ENCODE assay signal across 1 cellular context in the genomic region with DNA sequence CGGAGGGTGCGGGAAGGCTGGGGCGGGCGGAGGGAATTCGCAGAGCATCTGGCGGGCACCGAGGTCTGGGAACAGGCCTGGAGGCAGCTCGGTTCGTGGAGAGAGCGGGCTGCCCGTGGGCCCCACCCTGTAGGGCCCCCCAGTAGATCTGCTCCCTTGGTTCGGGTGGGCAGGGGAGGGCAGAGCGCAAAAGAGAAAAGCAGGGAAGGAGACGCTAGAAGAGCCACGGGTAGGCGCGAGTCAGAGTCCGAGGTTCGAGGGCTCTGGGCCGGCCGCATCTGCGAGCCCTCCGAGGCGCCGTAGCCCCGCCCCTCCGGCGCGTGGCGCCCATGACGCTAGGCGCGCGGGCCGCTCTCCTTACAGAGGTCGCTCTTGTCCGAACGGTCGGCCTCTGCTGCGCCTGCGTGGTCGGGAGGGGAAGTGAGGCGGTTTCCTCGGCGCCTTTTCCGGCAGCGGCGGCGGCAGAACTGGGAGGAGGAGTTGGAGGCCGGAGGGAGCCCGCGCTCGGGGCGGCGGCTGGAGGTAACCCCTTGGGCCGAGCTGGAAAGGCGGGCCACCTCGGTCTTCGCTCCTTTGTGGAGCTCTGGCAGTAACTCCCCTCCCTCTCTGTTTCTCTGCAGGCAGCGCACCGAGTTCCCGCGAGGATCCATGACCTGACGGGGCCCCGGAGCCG.
TF ChIP-seq lines count a peak whose summit lies in the region.

Gene ARF6 (plus strand): TSS at position 447 of the 673 bp plus-strand sequence. CDS start 655 bp downstream, outside the sequence.

TF ChIP-seq in HepG2, 621 proteins besides CTCF, POLR2A, EP300 and RAD21 (continued from another document and continues in another):
- no peak for TF ChIP-seq ZNF10 (CRISPR knock-in tag; IDR thresholded peaks at IDR 0.05; ENCODE audit: borderline replicate concordance, low read depth)
- no peak for TF ChIP-seq ZSCAN5A (CRISPR knock-in tag; IDR thresholded peaks at IDR 0.05; ENCODE audit: borderline replicate concordance)
- TF ChIP-seq SP5 (CRISPR knock-in tag; IDR thresholded peaks at IDR 0.05; ENCODE audit: borderline replicate concordance, low read depth), result peak; percentile 58
- peak; percentile 95 for TF ChIP-seq ZNF761 (CRISPR knock-in tag; conservative IDR thresholded peaks at IDR 0.05)
- no peak for TF ChIP-seq ZNF256 (CRISPR knock-in tag; conservative IDR thresholded peaks at IDR 0.05)
- TF ChIP-seq, protein P1, sequence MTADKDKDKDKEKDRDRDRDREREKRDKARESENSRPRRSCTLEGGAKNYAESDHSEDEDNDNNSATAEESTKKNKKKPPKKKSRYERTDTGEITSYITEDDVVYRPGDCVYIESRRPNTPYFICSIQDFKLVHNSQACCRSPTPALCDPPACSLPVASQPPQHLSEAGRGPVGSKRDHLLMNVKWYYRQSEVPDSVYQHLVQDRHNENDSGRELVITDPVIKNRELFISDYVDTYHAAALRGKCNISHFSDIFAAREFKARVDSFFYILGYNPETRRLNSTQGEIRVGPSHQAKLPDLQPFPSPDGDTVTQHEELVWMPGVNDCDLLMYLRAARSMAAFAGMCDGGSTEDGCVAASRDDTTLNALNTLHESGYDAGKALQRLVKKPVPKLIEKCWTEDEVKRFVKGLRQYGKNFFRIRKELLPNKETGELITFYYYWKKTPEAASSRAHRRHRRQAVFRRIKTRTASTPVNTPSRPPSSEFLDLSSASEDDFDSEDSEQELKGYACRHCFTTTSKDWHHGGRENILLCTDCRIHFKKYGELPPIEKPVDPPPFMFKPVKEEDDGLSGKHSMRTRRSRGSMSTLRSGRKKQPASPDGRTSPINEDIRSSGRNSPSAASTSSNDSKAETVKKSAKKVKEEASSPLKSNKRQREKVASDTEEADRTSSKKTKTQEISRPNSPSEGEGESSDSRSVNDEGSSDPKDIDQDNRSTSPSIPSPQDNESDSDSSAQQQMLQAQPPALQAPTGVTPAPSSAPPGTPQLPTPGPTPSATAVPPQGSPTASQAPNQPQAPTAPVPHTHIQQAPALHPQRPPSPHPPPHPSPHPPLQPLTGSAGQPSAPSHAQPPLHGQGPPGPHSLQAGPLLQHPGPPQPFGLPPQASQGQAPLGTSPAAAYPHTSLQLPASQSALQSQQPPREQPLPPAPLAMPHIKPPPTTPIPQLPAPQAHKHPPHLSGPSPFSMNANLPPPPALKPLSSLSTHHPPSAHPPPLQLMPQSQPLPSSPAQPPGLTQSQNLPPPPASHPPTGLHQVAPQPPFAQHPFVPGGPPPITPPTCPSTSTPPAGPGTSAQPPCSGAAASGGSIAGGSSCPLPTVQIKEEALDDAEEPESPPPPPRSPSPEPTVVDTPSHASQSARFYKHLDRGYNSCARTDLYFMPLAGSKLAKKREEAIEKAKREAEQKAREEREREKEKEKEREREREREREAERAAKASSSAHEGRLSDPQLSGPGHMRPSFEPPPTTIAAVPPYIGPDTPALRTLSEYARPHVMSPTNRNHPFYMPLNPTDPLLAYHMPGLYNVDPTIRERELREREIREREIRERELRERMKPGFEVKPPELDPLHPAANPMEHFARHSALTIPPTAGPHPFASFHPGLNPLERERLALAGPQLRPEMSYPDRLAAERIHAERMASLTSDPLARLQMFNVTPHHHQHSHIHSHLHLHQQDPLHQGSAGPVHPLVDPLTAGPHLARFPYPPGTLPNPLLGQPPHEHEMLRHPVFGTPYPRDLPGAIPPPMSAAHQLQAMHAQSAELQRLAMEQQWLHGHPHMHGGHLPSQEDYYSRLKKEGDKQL (CRISPR knock-in tag; IDR thresholded peaks at IDR 0.05; ENCODE audit: low read depth), result no peak
- TF ChIP-seq STAT5B (CRISPR knock-in tag; IDR thresholded peaks at IDR 0.05), result no peak
- TF ChIP-seq MXD1 (CRISPR knock-in tag; IDR thresholded peaks at IDR 0.05), result peak; percentile 71; the same call in 1 of the 2 replicates
- TF ChIP-seq ZNF557 (CRISPR knock-in tag; IDR thresholded peaks at IDR 0.05), result no peak
- no peak for TF ChIP-seq ZNF562 (CRISPR knock-in tag; IDR thresholded peaks at IDR 0.05; ENCODE audit: borderline replicate concordance)
- TF ChIP-seq, protein P2, sequence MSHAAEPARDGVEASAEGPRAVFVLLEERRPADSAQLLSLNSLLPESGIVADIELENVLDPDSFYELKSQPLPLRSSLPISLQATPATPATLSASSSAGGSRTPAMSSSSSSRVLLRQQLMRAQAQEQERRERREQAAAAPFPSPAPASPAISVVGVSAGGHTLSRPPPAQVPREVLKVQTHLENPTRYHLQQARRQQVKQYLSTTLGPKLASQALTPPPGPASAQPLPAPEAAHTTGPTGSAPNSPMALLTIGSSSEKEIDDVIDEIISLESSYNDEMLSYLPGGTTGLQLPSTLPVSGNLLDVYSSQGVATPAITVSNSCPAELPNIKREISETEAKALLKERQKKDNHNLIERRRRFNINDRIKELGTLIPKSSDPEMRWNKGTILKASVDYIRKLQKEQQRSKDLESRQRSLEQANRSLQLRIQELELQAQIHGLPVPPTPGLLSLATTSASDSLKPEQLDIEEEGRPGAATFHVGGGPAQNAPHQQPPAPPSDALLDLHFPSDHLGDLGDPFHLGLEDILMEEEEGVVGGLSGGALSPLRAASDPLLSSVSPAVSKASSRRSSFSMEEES (CRISPR knock-in tag; IDR thresholded peaks at IDR 0.05), result peak; percentile 71
- peak; percentile 67; the same call in 1 of the 2 replicates for TF ChIP-seq MXD3 (CRISPR knock-in tag; IDR thresholded peaks at IDR 0.05)
- TF ChIP-seq DNMT1 (CRISPR knock-in tag; IDR thresholded peaks at IDR 0.05), result peak; percentile 75; the same call in 1 of the 2 replicates
- no peak for TF ChIP-seq SRSF4 (IDR thresholded peaks at IDR 0.05; ENCODE audit: low read depth, low read length, poor library complexity, severe bottlenecking)
- TF ChIP-seq GATAD1 (CRISPR knock-in tag; IDR thresholded peaks at IDR 0.05), result peak; percentile 91
- peak; percentile 15 for TF ChIP-seq ISL2 (CRISPR knock-in tag; IDR thresholded peaks at IDR 0.05)
- TF ChIP-seq CCDC6 (CRISPR knock-in tag; IDR thresholded peaks at IDR 0.05), result peak; percentile 62; the same call in 1 of the 2 replicates
- TF ChIP-seq CENPBD1 (CRISPR knock-in tag; IDR thresholded peaks at IDR 0.05; ENCODE audit: borderline replicate concordance, low read depth), result no peak
- TF ChIP-seq NFE2 (CRISPR knock-in tag; IDR thresholded peaks at IDR 0.05), result no peak
- no peak for TF ChIP-seq KLF15 (CRISPR knock-in tag; IDR thresholded peaks at IDR 0.05; ENCODE audit: borderline replicate concordance)
- no peak for TF ChIP-seq KIAA2018 (CRISPR knock-in tag; IDR thresholded peaks at IDR 0.05; ENCODE audit: borderline replicate concordance)
- no peak for TF ChIP-seq TGIF2 (CRISPR knock-in tag; IDR thresholded peaks at IDR 0.05)
- no peak for TF ChIP-seq NR2F6 (IDR thresholded peaks at IDR 0.05)
- TF ChIP-seq NR2F6 (CRISPR knock-in tag; IDR thresholded peaks at IDR 0.05), result no peak; the same call in 1 of the 2 replicates
- TF ChIP-seq, protein P3, sequence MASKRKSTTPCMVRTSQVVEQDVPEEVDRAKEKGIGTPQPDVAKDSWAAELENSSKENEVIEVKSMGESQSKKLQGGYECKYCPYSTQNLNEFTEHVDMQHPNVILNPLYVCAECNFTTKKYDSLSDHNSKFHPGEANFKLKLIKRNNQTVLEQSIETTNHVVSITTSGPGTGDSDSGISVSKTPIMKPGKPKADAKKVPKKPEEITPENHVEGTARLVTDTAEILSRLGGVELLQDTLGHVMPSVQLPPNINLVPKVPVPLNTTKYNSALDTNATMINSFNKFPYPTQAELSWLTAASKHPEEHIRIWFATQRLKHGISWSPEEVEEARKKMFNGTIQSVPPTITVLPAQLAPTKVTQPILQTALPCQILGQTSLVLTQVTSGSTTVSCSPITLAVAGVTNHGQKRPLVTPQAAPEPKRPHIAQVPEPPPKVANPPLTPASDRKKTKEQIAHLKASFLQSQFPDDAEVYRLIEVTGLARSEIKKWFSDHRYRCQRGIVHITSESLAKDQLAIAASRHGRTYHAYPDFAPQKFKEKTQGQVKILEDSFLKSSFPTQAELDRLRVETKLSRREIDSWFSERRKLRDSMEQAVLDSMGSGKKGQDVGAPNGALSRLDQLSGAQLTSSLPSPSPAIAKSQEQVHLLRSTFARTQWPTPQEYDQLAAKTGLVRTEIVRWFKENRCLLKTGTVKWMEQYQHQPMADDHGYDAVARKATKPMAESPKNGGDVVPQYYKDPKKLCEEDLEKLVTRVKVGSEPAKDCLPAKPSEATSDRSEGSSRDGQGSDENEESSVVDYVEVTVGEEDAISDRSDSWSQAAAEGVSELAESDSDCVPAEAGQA (IDR thresholded peaks at IDR 0.05; ENCODE audit: low read depth), result peak; percentile 63; the same call in 1 of the 2 replicates
- TF ChIP-seq, protein P3 (CRISPR knock-in tag; IDR thresholded peaks at IDR 0.05; ENCODE audit: borderline replicate concordance), result no peak; the same call in 1 of the 2 replicates
